Comparison of ENCODE assay signal across 1 cellular context in the genomic region with DNA sequence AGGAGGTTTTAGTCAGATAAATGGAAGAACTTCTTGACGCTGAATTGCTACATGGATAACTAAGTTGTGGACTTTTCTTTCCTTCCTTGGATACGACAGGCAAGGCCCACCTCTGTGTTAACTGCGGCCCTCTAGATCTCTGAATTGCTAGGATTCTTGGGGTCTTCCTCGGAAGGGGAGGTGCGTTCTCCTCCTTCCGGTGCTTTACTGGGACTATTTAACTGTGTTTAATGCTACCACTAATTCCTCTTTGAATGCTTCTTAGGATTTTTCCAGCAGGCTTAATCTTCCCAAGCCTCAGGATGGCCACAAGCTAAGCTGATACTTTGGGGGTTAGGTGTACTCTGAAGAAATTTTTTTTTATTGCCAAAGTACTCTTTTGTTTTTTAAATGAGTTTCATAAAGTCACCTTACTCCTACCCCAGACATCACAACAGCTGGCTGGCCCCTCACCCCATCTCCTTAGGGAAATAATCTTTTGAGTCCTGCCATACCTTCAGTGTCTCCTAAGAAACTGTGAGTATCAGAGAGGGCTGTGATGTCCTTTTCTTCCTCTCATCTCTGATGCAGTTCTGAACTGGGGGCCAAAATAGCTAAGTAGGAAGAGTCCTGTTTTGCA.
TF ChIP-seq lines count a peak whose summit lies in the region.

No MANE protein-coding gene starts in this region.

TF ChIP-seq in WTC11, 78 proteins besides CTCF, POLR2A, EP300 and RAD21 (continued from another document):
- TF ChIP-seq, protein P1, sequence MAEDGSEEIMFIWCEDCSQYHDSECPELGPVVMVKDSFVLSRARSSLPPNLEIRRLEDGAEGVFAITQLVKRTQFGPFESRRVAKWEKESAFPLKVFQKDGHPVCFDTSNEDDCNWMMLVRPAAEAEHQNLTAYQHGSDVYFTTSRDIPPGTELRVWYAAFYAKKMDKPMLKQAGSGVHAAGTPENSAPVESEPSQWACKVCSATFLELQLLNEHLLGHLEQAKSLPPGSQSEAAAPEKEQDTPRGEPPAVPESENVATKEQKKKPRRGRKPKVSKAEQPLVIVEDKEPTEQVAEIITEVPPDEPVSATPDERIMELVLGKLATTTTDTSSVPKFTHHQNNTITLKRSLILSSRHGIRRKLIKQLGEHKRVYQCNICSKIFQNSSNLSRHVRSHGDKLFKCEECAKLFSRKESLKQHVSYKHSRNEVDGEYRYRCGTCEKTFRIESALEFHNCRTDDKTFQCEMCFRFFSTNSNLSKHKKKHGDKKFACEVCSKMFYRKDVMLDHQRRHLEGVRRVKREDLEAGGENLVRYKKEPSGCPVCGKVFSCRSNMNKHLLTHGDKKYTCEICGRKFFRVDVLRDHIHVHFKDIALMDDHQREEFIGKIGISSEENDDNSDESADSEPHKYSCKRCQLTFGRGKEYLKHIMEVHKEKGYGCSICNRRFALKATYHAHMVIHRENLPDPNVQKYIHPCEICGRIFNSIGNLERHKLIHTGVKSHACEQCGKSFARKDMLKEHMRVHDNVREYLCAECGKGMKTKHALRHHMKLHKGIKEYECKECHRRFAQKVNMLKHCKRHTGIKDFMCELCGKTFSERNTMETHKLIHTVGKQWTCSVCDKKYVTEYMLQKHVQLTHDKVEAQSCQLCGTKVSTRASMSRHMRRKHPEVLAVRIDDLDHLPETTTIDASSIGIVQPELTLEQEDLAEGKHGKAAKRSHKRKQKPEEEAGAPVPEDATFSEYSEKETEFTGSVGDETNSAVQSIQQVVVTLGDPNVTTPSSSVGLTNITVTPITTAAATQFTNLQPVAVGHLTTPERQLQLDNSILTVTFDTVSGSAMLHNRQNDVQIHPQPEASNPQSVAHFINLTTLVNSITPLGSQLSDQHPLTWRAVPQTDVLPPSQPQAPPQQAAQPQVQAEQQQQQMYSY (CRISPR knock-in tag; IDR thresholded peaks at IDR 0.05) = no peak
- TF ChIP-seq, protein P2, sequence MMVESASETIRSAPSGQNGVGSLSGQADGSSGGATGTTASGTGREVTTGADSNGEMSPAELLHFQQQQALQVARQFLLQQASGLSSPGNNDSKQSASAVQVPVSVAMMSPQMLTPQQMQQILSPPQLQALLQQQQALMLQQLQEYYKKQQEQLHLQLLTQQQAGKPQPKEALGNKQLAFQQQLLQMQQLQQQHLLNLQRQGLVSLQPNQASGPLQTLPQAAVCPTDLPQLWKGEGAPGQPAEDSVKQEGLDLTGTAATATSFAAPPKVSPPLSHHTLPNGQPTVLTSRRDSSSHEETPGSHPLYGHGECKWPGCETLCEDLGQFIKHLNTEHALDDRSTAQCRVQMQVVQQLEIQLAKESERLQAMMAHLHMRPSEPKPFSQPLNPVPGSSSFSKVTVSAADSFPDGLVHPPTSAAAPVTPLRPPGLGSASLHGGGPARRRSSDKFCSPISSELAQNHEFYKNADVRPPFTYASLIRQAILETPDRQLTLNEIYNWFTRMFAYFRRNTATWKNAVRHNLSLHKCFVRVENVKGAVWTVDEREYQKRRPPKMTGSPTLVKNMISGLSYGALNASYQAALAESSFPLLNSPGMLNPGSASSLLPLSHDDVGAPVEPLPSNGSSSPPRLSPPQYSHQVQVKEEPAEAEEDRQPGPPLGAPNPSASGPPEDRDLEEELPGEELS (CRISPR knock-in tag; IDR thresholded peaks at IDR 0.05) = no peak
- TF ChIP-seq, protein P3, sequence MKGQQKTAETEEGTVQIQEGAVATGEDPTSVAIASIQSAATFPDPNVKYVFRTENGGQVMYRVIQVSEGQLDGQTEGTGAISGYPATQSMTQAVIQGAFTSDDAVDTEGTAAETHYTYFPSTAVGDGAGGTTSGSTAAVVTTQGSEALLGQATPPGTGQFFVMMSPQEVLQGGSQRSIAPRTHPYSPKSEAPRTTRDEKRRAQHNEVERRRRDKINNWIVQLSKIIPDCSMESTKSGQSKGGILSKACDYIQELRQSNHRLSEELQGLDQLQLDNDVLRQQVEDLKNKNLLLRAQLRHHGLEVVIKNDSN (CRISPR knock-in tag; IDR thresholded peaks at IDR 0.05) = no peak
- TF ChIP-seq JUN (CRISPR knock-in tag; IDR thresholded peaks at IDR 0.05) = no peak
